ENCODE assay signal across 13 cellular contexts in the genomic region with DNA sequence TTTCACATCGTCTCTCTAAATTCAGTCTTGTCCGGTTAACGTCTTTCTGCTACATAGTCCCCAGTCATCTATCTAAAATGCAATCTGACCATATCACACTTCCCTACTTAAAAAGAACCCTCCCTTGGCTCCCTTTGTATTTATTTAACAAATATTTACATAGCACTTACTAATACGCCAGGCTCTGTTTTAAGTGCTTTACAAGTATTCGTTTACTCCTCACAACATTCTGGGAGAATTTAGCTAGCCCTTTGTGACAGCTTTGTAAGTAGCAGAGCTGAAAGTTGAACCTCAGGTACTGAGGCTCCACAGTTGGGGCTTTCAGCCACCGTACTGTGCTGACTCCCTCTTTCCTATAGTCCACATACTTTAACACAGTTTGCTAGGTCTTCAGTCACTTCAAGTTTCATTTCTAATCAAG. TPM values are rescaled to one million over a fixed set of nuclear protein-coding genes. Genes with fewer than 3 reads are reported as not detected.
DNase-seq lines count a peak whose midpoint lies in the region; ATAC-seq and TF ChIP-seq lines count a peak whose summit lies in the region.
"Had no signal": no experiment of that assay in that cellular context is flagged by ENCODE, and none has a peak within 500 bp of the region (broad histone marks: within the 10 kb centered on the region; RNA-seq: fewer than 3 reads in every experiment).

No MANE protein-coding gene starts in this region.

- no peaks in the 10 kb centered on the region for H3K27me3 ChIP-seq in PC-3 (ENCODE audit: low read length)
- H3K27me3 ChIP-seq in stomach: no peaks in the 10 kb centered on the region

- peak overlapping the region in 1 of 2 donors; percentile 27 for H3K4me3 Mint-ChIP-seq in activated T-cell treated with anti-CD3 and anti-CD28 coated beads, Interleukin-2, amount 50 U/mL, for 72 hours

- peak; percentile 53 to 54 for ATAC-seq in activated T-cell treated with anti-CD3 and anti-CD28 coated beads, Interleukin-2, amount 50 U/mL, for 72 hours (replicated peaks in 1 of 2)
- ATAC-seq in PC-3 (peak; percentile 85), GM18511 (IDR thresholded peaks at IDR 0.05; ENCODE audit: unreplicated experiment) (no peak), HG02642 (IDR thresholded peaks at IDR 0.05; ENCODE audit: poor library complexity, unreplicated experiment) (no peak)
- ATAC-seq: Right ventricle myocardium inferior had no signal

- peaks cover 100% of the 10 kb centered on the region for H3K79me2 ChIP-seq in PC-3 (ENCODE audit: low read length)

- no peaks in the 10 kb centered on the region for H3K9me3 ChIP-seq in PC-3 (ENCODE audit: low read length)
- no peaks in the 10 kb centered on the region for H3K9me3 ChIP-seq in stomach

- no peak for TF ChIP-seq POLR2A in stomach (IDR thresholded peaks at IDR 0.05)

- H3K4me3 ChIP-seq in PC-3 (ENCODE audit: low read length) (no peak overlapping the region), fibroblast of villous mesenchyme (ENCODE audit: low read depth, low read length) (no peak overlapping the region), stomach (no peak overlapping the region)

- peak overlapping the region; percentile 43 for H3K4me2 ChIP-seq in PC-3 (ENCODE audit: low read length)

- peaks cover 52% of the 10 kb centered on the region for H4K20me1 ChIP-seq in PC-3 (ENCODE audit: low read length)

- CTCF ChIA-PET in PC-3 (lab: Charles Lee): no interaction called here

- no peak for DNase-seq in activated T-cell treated with anti-CD3 and anti-CD28 coated beads, Interleukin-2, amount 50 U/mL, for 72 hours
- no peak for DNase-seq in activated T-cell treated with anti-CD3 and anti-CD28 coated beads for 4 hours
- peak; percentile 53 for DNase-seq in PC-3
- peak; percentile 25 for DNase-seq in fibroblast of villous mesenchyme (ENCODE audit: low read depth)
- DNase-seq in stomach: no peak
- no peak for DNase-seq in retina
- DNase-seq: aorta, NCI-H1105 treated with DMSO at 0.1 percent for 48 hours, posterior cingulate gyrus had no signal

- no peaks in the 10 kb centered on the region for H3K9me2 ChIP-seq in PC-3 (replicated peaks; ENCODE audit: low read length)

- peaks cover 32% of the 10 kb centered on the region for H3K4me1 ChIP-seq in PC-3 (ENCODE audit: insufficient read depth, low read length)
- H3K4me1 ChIP-seq in stomach: peaks cover 56 to 99% (median 86%) of the 10 kb centered on the region in 4 donors

- H3K27ac ChIP-seq in PC-3 (ENCODE audit: low read length): 0 out of 2 replicates have a peak overlapping the region, but pooled peaks have one; percentile 10
- peak overlapping the region; percentile 32 to 82 (median 58) for H3K27ac ChIP-seq in stomach
- H3K27ac ChIP-seq: HL-60 had no signal

- WGBS in stomach, 5 donors: 8 to 24% (median 12%) methylated on average over 6 of the region's 6 CpGs

- H2AFZ ChIP-seq in PC-3 (ENCODE audit: low read length): no peak overlapping the region

- H3K27ac Mint-ChIP-seq in activated T-cell treated with anti-CD3 and anti-CD28 coated beads, Interleukin-2, amount 50 U/mL, for 72 hours: peak overlapping the region; percentile 33

- H3K27me3 Mint-ChIP-seq in activated T-cell treated with anti-CD3 and anti-CD28 coated beads, Interleukin-2, amount 50 U/mL, for 72 hours (ENCODE audit: low read depth): no peaks in the 10 kb centered on the region

- H3K9ac ChIP-seq in PC-3 (ENCODE audit: low read length): no peak overlapping the region

- no peak for TF ChIP-seq CTCF in PC-3 (conservative IDR thresholded peaks at IDR 0.05; ENCODE audit: low read depth, low read length)
- TF ChIP-seq CTCF in fibroblast of villous mesenchyme (IDR thresholded peaks at IDR 0.05; ENCODE audit: insufficient read depth, low read depth, low read length): no peak
- TF ChIP-seq CTCF in stomach (IDR thresholded peaks at IDR 0.05): no peak

- intact Hi-C loops in PC-3 (cut with micrococcal nuclease): no loop called here
- intact Hi-C loops in stomach (cut with DNase I; ENCODE audit: low total_unique reads): no loop called here

- H3K36me3 Mint-ChIP-seq in activated T-cell treated with anti-CD3 and anti-CD28 coated beads, Interleukin-2, amount 50 U/mL, for 72 hours (ENCODE audit: insufficient read depth in 2 of 2): peaks cover 4 to 7% of the 10 kb centered on the region in 2 donors

- BruUV-seq in PC-3 (replicated peaks; lab: Mats Ljungman, UMichigan): no TSS peak

- TF ChIP-seq EP300 in stomach (IDR thresholded peaks at IDR 0.05): no peak

- peaks cover 66% of the 10 kb centered on the region for H3K4me1 Mint-ChIP-seq in activated T-cell treated with anti-CD3 and anti-CD28 coated beads, Interleukin-2, amount 50 U/mL, for 72 hours (ENCODE audit: low read depth)

- no peaks in the 10 kb centered on the region for H3K36me3 ChIP-seq in PC-3 (ENCODE audit: low read depth, low read length)
- peaks cover 0 to 6% (median 2%) of the 10 kb centered on the region in 4 donors for H3K36me3 ChIP-seq in stomach

- POLR2A ChIA-PET in PC-3 (lab: Charles Lee; ENCODE audit: unreplicated experiment): no interaction called here

- H3F3A ChIP-seq in PC-3 (ENCODE audit: low read length, unreplicated experiment): no peaks in the 10 kb centered on the region

- H3K9me3 Mint-ChIP-seq in activated T-cell treated with anti-CD3 and anti-CD28 coated beads, Interleukin-2, amount 50 U/mL, for 72 hours: no peaks in the 10 kb centered on the region

RNA-seq across cellular contexts. Expression of a gene that starts 9.2 kb away (rescaled TPM):
- 100 to 1,000 TPM; 211 to 218 TPM for total RNA-seq in activated T-cell treated with anti-CD3 and anti-CD28 coated beads, Interleukin-2, amount 50 U/mL, for 72 hours
- 45.0 and 49.1 TPM in 2 replicates for total RNA-seq in PC-3 (2014; rRNA removed)
- total RNA-seq in fibroblast of villous mesenchyme: 101 and 141 TPM in 2 replicates
- 100 to 1,000 TPM in 3 of 5 donors, 10 to 100 TPM in 2; 34.8 to 264 (median 170) TPM for total RNA-seq in stomach
- 10 to 100 TPM; 22.5 to 38.0 (median 28.4) TPM for polyA plus RNA-seq in stomach

Comparison
In these comparisons a context has a peak if more than half of its experiments do, and no peak if none do; other contexts are left out.
1. ATAC-seq: peak in activated T-cell treated with anti-CD3 and anti-CD28 coated beads, Interleukin-2, amount 50 U/mL, for 72 hours (2 of 2) and PC-3 (single experiment); none in GM18511 (single experiment) and HG02642 (single experiment).
2. DNase-seq: peak in PC-3 (single experiment) and fibroblast of villous mesenchyme (single experiment); none in activated T-cell treated with anti-CD3 and anti-CD28 coated beads, Interleukin-2, amount 50 U/mL, for 72 hours (0 of 2), activated T-cell treated with anti-CD3 and anti-CD28 coated beads for 4 hours (single experiment), stomach (single experiment) and retina (single experiment).